Comparison of ENCODE assay signal across 20 cellular contexts in the genomic region with DNA sequence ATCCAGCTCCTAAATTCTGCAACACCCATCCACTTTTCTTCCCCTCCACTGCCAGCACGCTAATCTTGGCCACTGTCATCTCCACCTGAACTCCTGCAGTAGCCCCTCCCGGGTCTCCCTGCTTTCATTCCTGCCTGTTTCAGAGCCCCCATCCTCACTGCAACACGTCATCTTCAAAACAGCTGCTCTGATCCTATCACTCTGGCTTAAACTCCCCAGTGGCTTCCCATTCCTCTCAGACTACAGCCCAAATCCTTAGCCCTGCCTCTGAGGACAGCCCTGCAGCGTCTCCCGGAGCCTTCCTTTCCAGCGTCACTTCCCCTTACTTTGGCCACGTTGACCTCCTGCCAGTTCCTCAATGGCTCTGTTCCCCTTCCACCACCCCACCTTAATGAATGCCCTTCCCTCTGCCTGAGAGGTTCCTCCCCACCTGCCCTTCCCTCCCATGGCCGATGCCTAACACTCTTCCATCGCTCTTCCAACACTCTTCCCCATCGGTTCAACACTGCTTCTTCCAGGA. TPM values are rescaled to one million over a fixed set of nuclear protein-coding genes. Genes with fewer than 3 reads are reported as not detected.
DNase-seq lines count a peak whose midpoint lies in the region; ATAC-seq and TF ChIP-seq lines count a peak whose summit lies in the region.
"Had no signal": no experiment of that assay in that cellular context is flagged by ENCODE, and none has a peak within 500 bp of the region (broad histone marks: within the 10 kb centered on the region; RNA-seq: fewer than 3 reads in every experiment).

No MANE protein-coding gene starts in this region.

- peak overlapping the region; percentile 25 for H3K27ac Mint-ChIP-seq in activated CD4-positive, alpha-beta T cell treated with anti-CD3 and anti-CD28 coated beads, Interleukin-2, amount 10 ng/mL, durations not matched to agents 7 days and 5 days
- H3K27ac Mint-ChIP-seq in activated CD4-positive, alpha-beta T cell treated with anti-CD3 and anti-CD28 coated beads, Interleukin-2, amount 10 ng/mL, durations not matched to agents 24 days and 14 days: no peak overlapping the region
- peak overlapping the region; percentile 93 for H3K27ac Mint-ChIP-seq in central memory CD8-positive, alpha-beta T cell (ENCODE audit: low read depth)
- peak overlapping the region in 1 of 2 donors; percentile 24 for H3K27ac Mint-ChIP-seq in natural killer cell treated with Interleukin-12 subunit alpha and Interleukin-12 subunit beta and Interleukin-15 and Interleukin-18, amount 100 ng/mL, for 72 hours

- no peak overlapping the region for H2BK15ac ChIP-seq in IMR-90 (ENCODE audit: low read depth, low read length)

- peaks cover 14% of the 10 kb centered on the region for H3K9me3 Mint-ChIP-seq in activated CD4-positive, alpha-beta T cell treated with anti-CD3 and anti-CD28 coated beads, Interleukin-2, amount 10 ng/mL, durations not matched to agents 7 days and 5 days
- peaks cover 18% of the 10 kb centered on the region for H3K9me3 Mint-ChIP-seq in activated CD4-positive, alpha-beta T cell treated with anti-CD3 and anti-CD28 coated beads, Interleukin-2, amount 10 ng/mL, durations not matched to agents 24 days and 14 days
- no peaks in the 10 kb centered on the region for H3K9me3 Mint-ChIP-seq in central memory CD8-positive, alpha-beta T cell
- H3K9me3 Mint-ChIP-seq in natural killer cell treated with Interleukin-12 subunit alpha and Interleukin-12 subunit beta and Interleukin-15 and Interleukin-18, amount 100 ng/mL, for 72 hours: no peaks in the 10 kb centered on the region

- H4K20me1 ChIP-seq in IMR-90 (ENCODE audit: insufficient read depth, low read length): peaks cover 8% of the 10 kb centered on the region

- no TSS peak for BruUV-seq in IMR-90 (replicated peaks; lab: Mats Ljungman, UMichigan)

- no peaks in the 10 kb centered on the region; the same call in 1 of the 2 replicates for H3K9me3 ChIP-seq in IMR-90 (ENCODE audit: control insufficient read depth, insufficient read depth, low read length)
- H3K9me3 ChIP-seq in esophagus squamous epithelium: no peaks in the 10 kb centered on the region
- H3K9me3 ChIP-seq: HAP-1, mucosa of descending colon, upper lobe of left lung had no signal

- in situ Hi-C loops in IMR-90 (cut with MboI; ENCODE audit: low sequenced_read_pairs): no loop called here

- dilution Hi-C loops in IMR-90 (cut with HindIII; ENCODE audit: low sequenced_read_pairs, unreplicated experiment): no loop called here

- H3K56ac ChIP-seq in IMR-90 (ENCODE audit: extremely low read depth, insufficient read depth, low read length): no peak overlapping the region

- no peak overlapping the region for H4K5ac ChIP-seq in IMR-90 (ENCODE audit: low read depth, low read length)

- H3K27me3 Mint-ChIP-seq in activated CD4-positive, alpha-beta T cell treated with anti-CD3 and anti-CD28 coated beads, Interleukin-2, amount 10 ng/mL, durations not matched to agents 7 days and 5 days: no peaks in the 10 kb centered on the region
- peaks cover 2% of the 10 kb centered on the region for H3K27me3 Mint-ChIP-seq in activated CD4-positive, alpha-beta T cell treated with anti-CD3 and anti-CD28 coated beads, Interleukin-2, amount 10 ng/mL, durations not matched to agents 24 days and 14 days
- no peaks in the 10 kb centered on the region for H3K27me3 Mint-ChIP-seq in central memory CD8-positive, alpha-beta T cell
- no peaks in the 10 kb centered on the region for H3K27me3 Mint-ChIP-seq in natural killer cell treated with Interleukin-12 subunit alpha and Interleukin-12 subunit beta and Interleukin-15 and Interleukin-18, amount 100 ng/mL, for 72 hours

- H2BK120ac ChIP-seq in IMR-90 (ENCODE audit: low read depth, low read length): no peak overlapping the region

- no peak overlapping the region for H2AFZ ChIP-seq in IMR-90 (replicated peaks; ENCODE audit: low read length, poor library complexity)

- no peaks in the 10 kb centered on the region for H3K79me1 ChIP-seq in IMR-90 (ENCODE audit: low read depth in 1 of 2, low read length in 2 of 2)

- H3K18ac ChIP-seq in IMR-90 (ENCODE audit: low read depth, low read length): no peak overlapping the region

- no peaks in the 10 kb centered on the region for H3K36me3 ChIP-seq in IMR-90 (ENCODE audit: control insufficient read depth, insufficient read depth, low read length)
- H3K36me3 ChIP-seq in esophagus squamous epithelium: no peaks in the 10 kb centered on the region
- H3K36me3 ChIP-seq: HAP-1, upper lobe of left lung had no signal

- H2AK5ac ChIP-seq in IMR-90 (ENCODE audit: low read depth, low read length): peak overlapping the region; percentile 8; the same call in 1 of the 2 replicates

- no peak overlapping the region for H3K27ac ChIP-seq in IMR-90 (ENCODE audit: insufficient read depth, low read length)
- H3K27ac ChIP-seq in esophagus squamous epithelium: no peak overlapping the region
- H3K27ac ChIP-seq: A549 had no signal

- H3K4me1 ChIP-seq in IMR-90 (ENCODE audit: control insufficient read depth, insufficient read depth, low read length) (peaks cover 12% of the 10 kb centered on the region), esophagus squamous epithelium (peaks cover 0 to 24% (median 15%) of the 10 kb centered on the region in 3 donors)
- H3K4me1 ChIP-seq: HAP-1 had no signal

- intact Hi-C loops in activated CD4-positive, alpha-beta T cell treated with anti-CD3 and anti-CD28 coated beads, Interleukin-2, amount 10 ng/mL, durations not matched to agents 24 days and 14 days (cut with micrococcal nuclease): no loop called here
- intact Hi-C loops in IMR-90 (cut with micrococcal nuclease): no loop called here
- intact Hi-C loops in esophagus squamous epithelium (cut with DNase I): loop anchor here (10.0 kb wide), 1 partner anchor 148 kb away; no protein-coding TSS in a partner anchor

- no peak overlapping the region for H4K91ac ChIP-seq in IMR-90 (ENCODE audit: insufficient read depth, low read depth, low read length)

- TF ChIP-seq POLR2A in IMR-90 (IDR thresholded peaks at IDR 0.05; ENCODE audit: low read depth, low read length): no peak
- TF ChIP-seq POLR2A in esophagus squamous epithelium (IDR thresholded peaks at IDR 0.05): no peak

- H2BK5ac ChIP-seq in IMR-90 (ENCODE audit: low read depth, low read length, poor library complexity, severe bottlenecking): no peak overlapping the region

- no peak for ATAC-seq in IMR-90 (ENCODE audit: low read depth)
- ATAC-seq in central memory CD8-positive, alpha-beta T cell (replicated peaks; ENCODE audit: extremely low read depth, poor library complexity, severe bottlenecking): no peak
- ATAC-seq in natural killer cell treated with Interleukin-12 subunit alpha and Interleukin-12 subunit beta and Interleukin-15 and Interleukin-18, amount 100 ng/mL, for 72 hours: no peak
- ATAC-seq in HG03196 (IDR thresholded peaks at IDR 0.05; ENCODE audit: unreplicated experiment): no peak
- ATAC-seq: A549, mucosa of descending colon had no signal

- no peak overlapping the region for H3K14ac ChIP-seq in IMR-90 (replicated peaks; ENCODE audit: low read depth, low read length)

- H3K4me3 ChIP-seq in IMR-90 (ENCODE audit: insufficient read depth, low read depth, low read length) (no peak overlapping the region), esophagus squamous epithelium (no peak overlapping the region)
- H3K4me3 ChIP-seq: A549, HAP-1, mucosa of descending colon, upper lobe of left lung had no signal

- no peak overlapping the region for H4K8ac ChIP-seq in IMR-90 (ENCODE audit: low read depth in 2 of 2, low read length in 2 of 2)

- no peak overlapping the region for H3K4me3 Mint-ChIP-seq in activated CD4-positive, alpha-beta T cell treated with anti-CD3 and anti-CD28 coated beads, Interleukin-2, amount 10 ng/mL, durations not matched to agents 7 days and 5 days
- H3K4me3 Mint-ChIP-seq in activated CD4-positive, alpha-beta T cell treated with anti-CD3 and anti-CD28 coated beads, Interleukin-2, amount 10 ng/mL, durations not matched to agents 24 days and 14 days: no peak overlapping the region
- H3K4me3 Mint-ChIP-seq in central memory CD8-positive, alpha-beta T cell: peak overlapping the region; percentile 47
- H3K4me3 Mint-ChIP-seq in natural killer cell treated with Interleukin-12 subunit alpha and Interleukin-12 subunit beta and Interleukin-15 and Interleukin-18, amount 100 ng/mL, for 72 hours: peak overlapping the region; percentile 25

- no peak overlapping the region for H3K23ac ChIP-seq in IMR-90 (ENCODE audit: low read depth, low read length)

- H3K27me3 ChIP-seq in IMR-90 (ENCODE audit: control insufficient read depth, insufficient read depth, low read length) (no peaks in the 10 kb centered on the region), esophagus squamous epithelium (no peaks in the 10 kb centered on the region)
- H3K27me3 ChIP-seq: upper lobe of left lung had no signal

- H3K9me1 ChIP-seq in IMR-90 (ENCODE audit: insufficient read depth, low read length): peaks cover 13% of the 10 kb centered on the region

- POLR2A ChIA-PET in activated CD4-positive, alpha-beta T cell treated with anti-CD3 and anti-CD28 coated beads, Interleukin-2, amount 10 ng/mL, durations not matched to agents 7 days and 5 days (lab: Charles Lee): no interaction called here
- POLR2A ChIA-PET in IMR-90 (lab: Charles Lee; ENCODE audit: unreplicated experiment): no interaction called here
- POLR2A ChIA-PET in HEK293T (lab: Yijun Ruan, JAX): no interaction called here

- H3K4me2 ChIP-seq in IMR-90 (ENCODE audit: low read depth, low read length): no peak overlapping the region
- H3K4me2 ChIP-seq: A549 had no signal

- H2BK20ac ChIP-seq in IMR-90 (ENCODE audit: low read depth, low read length): no peak overlapping the region; the same call in 1 of the 2 replicates

- no peak for DNase-seq in activated CD4-positive, alpha-beta T cell treated with anti-CD3 and anti-CD28 coated beads, Interleukin-2, amount 10 ng/mL, durations not matched to agents 7 days and 5 days
- no peak for DNase-seq in activated CD4-positive, alpha-beta T cell treated with anti-CD3 and anti-CD28 coated beads, Interleukin-2, amount 10 ng/mL, durations not matched to agents 24 days and 14 days
- no peak for DNase-seq in IMR-90
- no peak for DNase-seq in central memory CD8-positive, alpha-beta T cell (ENCODE audit: low spot score in 2 of 2)
- no peak for DNase-seq in natural killer cell treated with Interleukin-12 subunit alpha and Interleukin-12 subunit beta and Interleukin-15 and Interleukin-18, amount 100 ng/mL, for 72 hours (ENCODE audit: low spot score)
- no peak for DNase-seq in esophagus squamous epithelium (lab: John Stamatoyannopoulos, UW)
- DNase-seq in HEK293T (ENCODE audit: extremely low spot score): no peak
- DNase-seq: activated CD4-positive, alpha-beta T cell treated with anti-CD3 and anti-CD28 coated beads, Interleukin-2, amount 50 U/mL, for 48 hours; erythroblast; GDM1; head of caudate nucleus; mucosa of descending colon; NCI-H1105; posterior cingulate gyrus; SHP77; stimulated activated naive CD4-positive, alpha-beta T cell treated with Interleukin-2 at 50 U/mL for 16 hours had no signal

- no peak overlapping the region for H2AK9ac ChIP-seq in IMR-90 (replicated peaks; ENCODE audit: low read depth, low read length, poor library complexity)

- H3K36me3 Mint-ChIP-seq in activated CD4-positive, alpha-beta T cell treated with anti-CD3 and anti-CD28 coated beads, Interleukin-2, amount 10 ng/mL, durations not matched to agents 7 days and 5 days (ENCODE audit: low read depth): peaks cover 23% of the 10 kb centered on the region
- peaks cover 12% of the 10 kb centered on the region for H3K36me3 Mint-ChIP-seq in activated CD4-positive, alpha-beta T cell treated with anti-CD3 and anti-CD28 coated beads, Interleukin-2, amount 10 ng/mL, durations not matched to agents 24 days and 14 days (ENCODE audit: low read depth)
- peaks cover 7% of the 10 kb centered on the region for H3K36me3 Mint-ChIP-seq in central memory CD8-positive, alpha-beta T cell (ENCODE audit: insufficient read depth)
- peaks cover 9% of the 10 kb centered on the region for H3K36me3 Mint-ChIP-seq in natural killer cell treated with Interleukin-12 subunit alpha and Interleukin-12 subunit beta and Interleukin-15 and Interleukin-18, amount 100 ng/mL, for 72 hours

- no peak overlapping the region for H3K9ac ChIP-seq in IMR-90 (ENCODE audit: low read depth, low read length)

- WGBS in IMR-90 (ENCODE audit: extremely low coverage in 2 of 2, insufficient read length in 1 of 2), 2 experiments: 76% methylated on average over 7 of the region's 10 CpGs; no CpG with 5 or more reads in 1 of the 2 experiments
- 82 to 90% methylated on average over 10 of the region's 10 CpGs for WGBS in esophagus squamous epithelium, 2 donors

- H3K4me1 Mint-ChIP-seq in activated CD4-positive, alpha-beta T cell treated with anti-CD3 and anti-CD28 coated beads, Interleukin-2, amount 10 ng/mL, durations not matched to agents 7 days and 5 days: peaks cover 49% of the 10 kb centered on the region
- peaks cover 31% of the 10 kb centered on the region for H3K4me1 Mint-ChIP-seq in activated CD4-positive, alpha-beta T cell treated with anti-CD3 and anti-CD28 coated beads, Interleukin-2, amount 10 ng/mL, durations not matched to agents 24 days and 14 days
- peaks cover 45% of the 10 kb centered on the region for H3K4me1 Mint-ChIP-seq in central memory CD8-positive, alpha-beta T cell
- H3K4me1 Mint-ChIP-seq in natural killer cell treated with Interleukin-12 subunit alpha and Interleukin-12 subunit beta and Interleukin-15 and Interleukin-18, amount 100 ng/mL, for 72 hours (ENCODE audit: low read depth in 2 of 2): peaks cover 46 to 50% of the 10 kb centered on the region in 2 donors

- no peak for TF ChIP-seq RAD21 in IMR-90 (IDR thresholded peaks at IDR 0.05; ENCODE audit: low read length)

- CTCF ChIA-PET in activated CD4-positive, alpha-beta T cell treated with anti-CD3 and anti-CD28 coated beads, Interleukin-2, amount 10 ng/mL, durations not matched to agents 7 days and 5 days (lab: Charles Lee): interaction anchor here (0.6 kb wide), 1 partner anchor 238 kb away, joined by 4 read pairs; no protein-coding TSS in a partner anchor
- CTCF ChIA-PET in IMR-90 (lab: Yijun Ruan, JAX) (no interaction called here), HEK293T (lab: Yijun Ruan, JAX) (no interaction called here)

- TF ChIP-seq CTCF in IMR-90 (conservative IDR thresholded peaks at IDR 0.05; ENCODE audit: low read depth, low read length) (no peak), esophagus squamous epithelium (IDR thresholded peaks at IDR 0.05) (no peak)

- H3K4ac ChIP-seq in IMR-90 (ENCODE audit: low read depth, low read length): no peak overlapping the region

RNA-seq across cellular contexts. Expression of a gene that starts 22.9 kb away (rescaled TPM):
- 10 to 100 TPM; 55.5 to 64.4 TPM for total RNA-seq in activated CD4-positive, alpha-beta T cell treated with anti-CD3 and anti-CD28 coated beads, Interleukin-2, amount 10 ng/mL, durations not matched to agents 7 days and 5 days
- 35.2 and 36.7 TPM in 2 replicates for total RNA-seq in activated CD4-positive, alpha-beta T cell treated with anti-CD3 and anti-CD28 coated beads, Interleukin-2, amount 10 ng/mL, durations not matched to agents 24 days and 14 days
- total RNA-seq in IMR-90 (2012; rRNA removed) (6.3 and 7.2 TPM in 2 replicates), esophagus squamous epithelium (10 to 100 TPM in 1 of 4 donors, 1 to 10 TPM in 3; 4.0 to 13.3 (median 7.0) TPM)
- 10.9 and 13.9 TPM in 2 replicates for polyA plus RNA-seq in IMR-90 (2012; rRNA removed)
- polyA plus RNA-seq in IMR-90 (2012; cell fraction: cytosol; rRNA removed): 4.7 and 5.3 TPM in 2 replicates
- polyA plus RNA-seq in IMR-90 (2012; cell fraction: nucleus; rRNA removed; ENCODE audit: low replicate concordance): 3.4 and 12.2 TPM in 2 replicates
- total RNA-seq in natural killer cell treated with Interleukin-12 subunit alpha and Interleukin-12 subunit beta and Interleukin-15 and Interleukin-18, amount 100 ng/mL, for 72 hours: 10 to 100 TPM; 16.9 to 17.6 TPM

RNA-seq across cellular contexts. Expression of a gene that starts 59.3 kb away (rescaled TPM):
- 10 to 100 TPM; 41.0 to 42.9 TPM for total RNA-seq in activated CD4-positive, alpha-beta T cell treated with anti-CD3 and anti-CD28 coated beads, Interleukin-2, amount 10 ng/mL, durations not matched to agents 7 days and 5 days
- total RNA-seq in activated CD4-positive, alpha-beta T cell treated with anti-CD3 and anti-CD28 coated beads, Interleukin-2, amount 10 ng/mL, durations not matched to agents 24 days and 14 days: 21.1 and 24.0 TPM in 2 replicates
- total RNA-seq in IMR-90 (2012; rRNA removed) (40.8 and 45.2 TPM in 2 replicates), esophagus squamous epithelium (10 to 100 TPM; 28.1 to 47.7 (median 32.3) TPM)
- polyA plus RNA-seq in IMR-90 (2012; rRNA removed): 19.0 and 20.1 TPM in 2 replicates
- 14.0 and 20.3 TPM in 2 replicates for polyA plus RNA-seq in IMR-90 (2012; cell fraction: cytosol; rRNA removed)
- polyA plus RNA-seq in IMR-90 (2012; cell fraction: nucleus; rRNA removed; ENCODE audit: low replicate concordance): 4.2 and 13.3 TPM in 2 replicates
- 10 to 100 TPM; 19.9 to 22.2 TPM for total RNA-seq in natural killer cell treated with Interleukin-12 subunit alpha and Interleukin-12 subunit beta and Interleukin-15 and Interleukin-18, amount 100 ng/mL, for 72 hours

Comparison
In these comparisons a context has a peak if more than half of its experiments do, and no peak if none do; other contexts are left out.
1. H3K4me3 Mint-ChIP-seq: peak in central memory CD8-positive, alpha-beta T cell (single experiment) and natural killer cell treated with Interleukin-12 subunit alpha and Interleukin-12 subunit beta and Interleukin-15 and Interleukin-18, amount 100 ng/mL, for 72 hours (single experiment); none in activated CD4-positive, alpha-beta T cell treated with anti-CD3 and anti-CD28 coated beads, Interleukin-2, amount 10 ng/mL, durations not matched to agents 7 days and 5 days (single experiment) and activated CD4-positive, alpha-beta T cell treated with anti-CD3 and anti-CD28 coated beads, Interleukin-2, amount 10 ng/mL, durations not matched to agents 24 days and 14 days (single experiment).